Comparison of ENCODE assay signal across 1 cellular context in the genomic region with DNA sequence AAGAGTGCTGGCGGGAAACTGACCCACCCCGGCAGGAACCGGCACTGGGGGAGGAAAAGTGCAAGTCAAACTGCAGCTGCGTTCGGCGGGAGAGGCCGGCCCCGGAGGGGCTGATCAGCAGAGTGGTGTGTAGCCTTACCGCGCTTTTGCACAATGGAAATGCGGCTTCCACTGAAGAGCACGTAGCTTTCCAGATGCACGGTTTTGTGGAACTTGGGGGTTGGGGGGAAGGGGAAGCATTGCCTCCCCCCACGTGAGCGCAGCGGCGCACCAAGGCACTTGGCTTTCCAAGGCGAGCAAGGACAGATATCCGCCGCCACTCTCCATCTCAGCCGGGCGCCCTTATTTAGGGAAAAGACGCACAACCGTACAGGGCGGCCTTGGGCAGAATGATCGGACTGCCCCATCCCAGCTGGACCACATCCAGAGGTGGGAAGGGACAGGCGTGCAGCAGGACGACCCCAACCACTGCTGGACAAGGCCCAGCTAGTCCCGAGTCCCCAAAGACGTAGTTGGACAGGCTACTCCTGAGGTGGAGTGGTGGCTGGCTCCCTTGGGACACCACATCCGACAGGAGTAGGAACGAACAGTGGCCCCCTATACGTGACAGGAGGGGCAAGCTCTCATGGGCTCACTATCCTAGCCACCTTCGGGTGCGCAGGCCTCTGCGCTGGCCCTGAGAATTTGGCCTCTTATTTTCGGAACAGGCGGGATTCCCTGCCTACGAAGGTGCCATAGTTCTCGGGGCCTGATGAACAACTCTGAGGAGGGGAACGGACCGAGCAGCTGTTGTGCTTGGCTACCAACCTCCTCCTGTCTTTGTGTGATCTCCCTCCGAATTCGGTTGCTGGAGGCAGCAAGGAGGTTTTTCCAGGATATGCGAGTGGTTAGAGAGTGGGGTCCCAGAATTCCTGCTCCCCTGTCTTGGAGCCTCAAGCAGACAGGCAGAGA.
TF ChIP-seq lines count a peak whose summit lies in the region.

No MANE protein-coding gene starts in this region.

TF ChIP-seq in IMR-90, 13 proteins besides CTCF, POLR2A, EP300 and RAD21 (continued from another document):
- TF ChIP-seq USF2 (IDR thresholded peaks at IDR 0.05; ENCODE audit: low read depth, low read length) = no peak
- no peak for TF ChIP-seq BHLHE40 (IDR thresholded peaks at IDR 0.05; ENCODE audit: low read depth, low read length)
- no peak for TF ChIP-seq RCOR1 (IDR thresholded peaks at IDR 0.05; ENCODE audit: insufficient replicate concordance, low read length)
- TF ChIP-seq MXI1 (IDR thresholded peaks at IDR 0.05; ENCODE audit: borderline replicate concordance, low read depth, low read length) = no peak
- TF ChIP-seq MAZ (IDR thresholded peaks at IDR 0.05; ENCODE audit: borderline replicate concordance, low read depth, low read length) = no peak
- no peak for TF ChIP-seq MAFK (IDR thresholded peaks at IDR 0.05; ENCODE audit: low read depth, low read length)
- TF ChIP-seq RFX5 (IDR thresholded peaks at IDR 0.05; ENCODE audit: low read depth, low read length) = no peak
- TF ChIP-seq CEBPB (IDR thresholded peaks at IDR 0.05; ENCODE audit: low read depth, low read length) = no peak
